Comparison of ENCODE assay signal across 1 cellular context in the genomic region with DNA sequence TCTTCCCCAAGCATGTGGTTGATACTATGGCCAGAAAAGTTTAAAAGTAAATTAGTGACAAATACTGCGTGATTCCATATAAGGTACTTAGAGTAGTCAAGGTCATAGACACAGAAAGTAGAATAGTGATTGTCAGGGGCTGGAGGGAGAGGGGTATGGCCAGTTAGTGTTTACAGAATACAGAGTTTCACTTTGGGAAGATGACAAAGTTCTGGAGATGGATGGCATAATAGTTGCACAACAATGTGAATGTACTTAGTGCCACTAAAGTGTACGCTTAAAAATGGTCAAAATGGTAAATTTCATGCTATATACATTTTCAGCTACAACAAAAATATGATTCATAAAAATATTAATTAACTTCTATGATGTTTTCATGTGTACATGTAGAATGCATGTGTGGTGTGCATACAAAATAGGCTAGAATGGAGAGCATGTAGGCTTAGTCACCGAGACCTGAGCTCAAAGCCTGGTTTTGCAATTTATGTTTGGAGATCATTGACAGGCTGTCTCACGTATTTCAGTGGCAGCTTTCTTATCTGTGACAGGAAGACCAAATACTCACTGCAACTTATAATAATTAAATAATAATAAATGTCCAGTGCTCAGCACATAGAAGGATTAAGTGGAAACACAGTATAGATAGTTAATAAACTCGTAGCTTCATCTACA.
TF ChIP-seq lines count a peak whose summit lies in the region.

No MANE protein-coding gene starts in this region.

TF ChIP-seq in WTC11, 78 proteins besides CTCF, POLR2A, EP300 and RAD21 (continued from another document):
- TF ChIP-seq, protein P1, sequence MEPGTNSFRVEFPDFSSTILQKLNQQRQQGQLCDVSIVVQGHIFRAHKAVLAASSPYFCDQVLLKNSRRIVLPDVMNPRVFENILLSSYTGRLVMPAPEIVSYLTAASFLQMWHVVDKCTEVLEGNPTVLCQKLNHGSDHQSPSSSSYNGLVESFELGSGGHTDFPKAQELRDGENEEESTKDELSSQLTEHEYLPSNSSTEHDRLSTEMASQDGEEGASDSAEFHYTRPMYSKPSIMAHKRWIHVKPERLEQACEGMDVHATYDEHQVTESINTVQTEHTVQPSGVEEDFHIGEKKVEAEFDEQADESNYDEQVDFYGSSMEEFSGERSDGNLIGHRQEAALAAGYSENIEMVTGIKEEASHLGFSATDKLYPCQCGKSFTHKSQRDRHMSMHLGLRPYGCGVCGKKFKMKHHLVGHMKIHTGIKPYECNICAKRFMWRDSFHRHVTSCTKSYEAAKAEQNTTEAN (CRISPR knock-in tag; IDR thresholded peaks at IDR 0.05): no peak
- TF ChIP-seq ZNF281 (CRISPR knock-in tag; IDR thresholded peaks at IDR 0.05) (no peak), CREB1 (CRISPR knock-in tag; IDR thresholded peaks at IDR 0.05) (no peak), ESRRA (CRISPR knock-in tag; IDR thresholded peaks at IDR 0.05; ENCODE audit: borderline replicate concordance) (no peak), KAT7 (CRISPR knock-in tag; IDR thresholded peaks at IDR 0.05; ENCODE audit: borderline replicate concordance) (no peak), NFE2L1 (CRISPR knock-in tag; IDR thresholded peaks at IDR 0.05) (no peak), PRRX2 (CRISPR knock-in tag; IDR thresholded peaks at IDR 0.05) (no peak), ETV6 (CRISPR knock-in tag; IDR thresholded peaks at IDR 0.05) (no peak)
- TF ChIP-seq, protein P2, sequence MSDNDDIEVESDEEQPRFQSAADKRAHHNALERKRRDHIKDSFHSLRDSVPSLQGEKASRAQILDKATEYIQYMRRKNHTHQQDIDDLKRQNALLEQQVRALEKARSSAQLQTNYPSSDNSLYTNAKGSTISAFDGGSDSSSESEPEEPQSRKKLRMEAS (CRISPR knock-in tag; IDR thresholded peaks at IDR 0.05): no peak
- TF ChIP-seq, protein P3, sequence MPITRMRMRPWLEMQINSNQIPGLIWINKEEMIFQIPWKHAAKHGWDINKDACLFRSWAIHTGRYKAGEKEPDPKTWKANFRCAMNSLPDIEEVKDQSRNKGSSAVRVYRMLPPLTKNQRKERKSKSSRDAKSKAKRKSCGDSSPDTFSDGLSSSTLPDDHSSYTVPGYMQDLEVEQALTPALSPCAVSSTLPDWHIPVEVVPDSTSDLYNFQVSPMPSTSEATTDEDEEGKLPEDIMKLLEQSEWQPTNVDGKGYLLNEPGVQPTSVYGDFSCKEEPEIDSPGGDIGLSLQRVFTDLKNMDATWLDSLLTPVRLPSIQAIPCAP (CRISPR knock-in tag; IDR thresholded peaks at IDR 0.05): no peak
TF ChIP-seq in WTC11: peak in this region for 0.
